8 cellular contexts compared by ENCODE assay signal in the genomic region with DNA sequence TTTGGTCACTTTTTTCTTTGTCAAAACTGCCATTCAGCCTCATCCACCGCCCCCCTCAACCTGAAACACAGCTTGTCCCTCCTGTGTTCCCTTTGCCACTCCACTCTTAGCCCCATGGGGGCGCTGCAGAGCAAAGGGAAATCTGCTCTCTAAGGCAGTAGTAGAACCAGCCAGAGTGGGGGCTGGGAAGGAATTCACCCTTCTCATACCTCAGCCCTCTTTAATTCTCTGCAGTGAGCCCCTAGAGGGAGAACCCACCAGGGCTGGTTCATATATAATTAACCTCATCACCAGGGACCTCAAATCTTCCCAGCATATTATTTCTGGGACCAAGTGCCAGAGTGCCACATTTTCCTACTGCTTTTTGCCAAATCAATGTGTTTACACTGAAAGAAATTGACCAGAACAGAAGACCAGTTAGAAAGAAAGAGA. TPM values are rescaled to one million over a fixed set of nuclear protein-coding genes. Genes with fewer than 3 reads are reported as not detected.
DNase-seq lines count a peak whose midpoint lies in the region; ATAC-seq lines count a peak whose summit lies in the region.

No MANE protein-coding gene starts in this region.

- intact Hi-C loops in left colon (cut with DNase I, micrococcal nuclease) = loop anchor here in 1 of 2 donors (10.0 kb wide), 5 partner anchors 297 to 967 kb away; partner anchors contain the start of gene LPP

- ATAC-seq in HG02588 (IDR thresholded peaks at IDR 0.05; ENCODE audit: unreplicated experiment) = peak; percentile 29
- ATAC-seq in left colon = peak; percentile 19
- ATAC-seq in GM18873 (IDR thresholded peaks at IDR 0.05; ENCODE audit: low FRiP score, unreplicated experiment) = no peak

- DNase-seq in DMS53 (lab: John Stamatoyannopoulos, UW) (peak; percentile 88), NCI-H2196 (lab: John Stamatoyannopoulos, UW; ENCODE audit: unreplicated experiment) (peak; percentile 100), left colon (peak; percentile 88 to 96)
- DNase-seq in activated CD4-positive, CD25-positive, alpha-beta regulatory T cell (lab: John Stamatoyannopoulos, UW) = peak; percentile 78 to 93 (median 85)
- DNase-seq in central memory CD4-positive, alpha-beta T cell = peak; percentile 78
- DNase-seq in stimulated activated CD4-positive, alpha-beta T cell treated with anti-CD3 and anti-CD28 coated beads, Interleukin-2, amount 100 ng/mL, for 48 hours = peak; percentile 95 to 96

RNA-seq across cellular contexts. Expression of gene BCL6, which starts 2.8 kb away (rescaled TPM):
- 10 to 100 TPM; 12.6 to 16.5 TPM for total RNA-seq in left colon

RNA-seq across cellular contexts. Expression of gene RTP2, which starts 45.7 kb away (rescaled TPM):
- total RNA-seq in left colon = not detected
